27 cellular contexts compared by ENCODE assay signal in genomic region chr14:89771251-89771650, GRCh38.
DNase-seq lines count a peak whose midpoint lies in the region; ATAC-seq and TF ChIP-seq lines count a peak whose summit lies in the region.
"Had no signal": no experiment of that assay in that cellular context is flagged by ENCODE, and none has a peak within 500 bp of the region (broad histone marks: within the 10 kb centered on the region; RNA-seq: fewer than 3 reads in every experiment).

No MANE protein-coding gene starts in this region.

- H3K9ac ChIP-seq in mammary epithelial cell (ENCODE audit: insufficient read depth, low read length) = no peak overlapping the region
- no peak overlapping the region for H3K9ac ChIP-seq in adipocyte (ENCODE audit: low read length)
- H3K9ac ChIP-seq: KMS-11 had no signal

- WGBS in mammary epithelial cell (ENCODE audit: low coverage, missing lambda C conversion rate) = 74% methylated on average over 3 of the region's 3 CpGs
- 55 to 57% methylated on average over 3 of the region's 3 CpGs for WGBS in body of pancreas, 2 donors

- no peak for TF ChIP-seq POLR2A in breast epithelium (IDR thresholded peaks at IDR 0.05)
- no peak for TF ChIP-seq POLR2A in body of pancreas (IDR thresholded peaks at IDR 0.05)

- H3K36me3 ChIP-seq in mammary epithelial cell (ENCODE audit: insufficient read depth, low read length) (no peaks in the 10 kb centered on the region), breast epithelium (no peaks in the 10 kb centered on the region), adipocyte (ENCODE audit: control insufficient read depth, insufficient read depth, low read length, severe bottlenecking) (no peaks in the 10 kb centered on the region), HAP-1 (replicated peaks) (no peaks in the 10 kb centered on the region), body of pancreas (replicated peaks in 1 of 2; ENCODE audit: insufficient read depth in 1 of 2, low read depth in 2 of 2) (no peaks in the 10 kb centered on the region)
- H3K36me3 ChIP-seq: ascending aorta, BE2C, transverse colon had no signal

- H3K9me3 ChIP-seq in mammary epithelial cell (replicated peaks; ENCODE audit: insufficient read depth, low read length) = no peaks in the 10 kb centered on the region
- H3K9me3 ChIP-seq in breast epithelium = no peaks in the 10 kb centered on the region
- H3K9me3 ChIP-seq in adipocyte (ENCODE audit: control insufficient read depth, low read length) = no peaks in the 10 kb centered on the region
- no peaks in the 10 kb centered on the region for H3K9me3 ChIP-seq in HAP-1
- no peaks in the 10 kb centered on the region for H3K9me3 ChIP-seq in body of pancreas
- H3K9me3 ChIP-seq: ascending aorta, BE2C, transverse colon had no signal

- no peak for ATAC-seq in body of pancreas
- ATAC-seq: activated T-cell treated with anti-CD3 and anti-CD28 coated beads, Interleukin-2, amount 50 U/mL, for 72 hours; HCT116; left cardiac atrium; right cardiac atrium; stimulated activated naive CD8-positive, alpha-beta T cell treated with anti-CD3 and anti-CD28 coated beads, Interleukin-15, amount 100 ng/mL, for 72 hours had no signal

- dilution Hi-C loops in mammary epithelial cell (cut with HindIII; ENCODE audit: low sequenced_read_pairs) = no loop called here

- H4K20me1 ChIP-seq in mammary epithelial cell (ENCODE audit: insufficient read depth, low read length) = no peaks in the 10 kb centered on the region

- in situ Hi-C loops in mammary epithelial cell (cut with MboI; ENCODE audit: low sequenced_read_pairs in 2 of 2) = loop anchor here in 1 of 2 donors (25.0 kb wide), 1 partner anchor 734 kb away; no protein-coding TSS in a partner anchor
- in situ Hi-C loops in HAP-1 (cut with MboI; ENCODE audit: low sequenced_read_pairs) = no loop called here

- TF ChIP-seq CTCF in mammary epithelial cell (conservative IDR thresholded peaks at IDR 0.05 in 1 of 2, IDR thresholded peaks at IDR 0.05 in 1 of 2; ENCODE audit: extremely low read depth in 1 of 2, insufficient read depth in 1 of 2, low read depth in 1 of 2, low read length in 2 of 2) (no peak), breast epithelium (IDR thresholded peaks at IDR 0.05) (no peak), body of pancreas (IDR thresholded peaks at IDR 0.05) (no peak)

- H2AFZ ChIP-seq in mammary epithelial cell (ENCODE audit: low read depth, low read length) = no peak overlapping the region

- CTCF ChIA-PET in mammary epithelial cell (lab: Charles Lee; ENCODE audit: low non-redundant PET) = no interaction called here

- no peak overlapping the region for H3K27ac ChIP-seq in mammary epithelial cell (ENCODE audit: insufficient read depth, low read depth, low read length)
- H3K27ac ChIP-seq in breast epithelium = no peak overlapping the region
- H3K27ac ChIP-seq in body of pancreas = no peak overlapping the region
- H3K27ac ChIP-seq: ascending aorta, KMS-11, transverse colon had no signal

- H3K79me2 ChIP-seq in mammary epithelial cell (ENCODE audit: insufficient read depth, low read length) = no peaks in the 10 kb centered on the region

- no TSS peak for BruUV-seq in mammary epithelial cell (replicated peaks; lab: Mats Ljungman, UMichigan)

- H3K4me1 ChIP-seq in mammary epithelial cell (ENCODE audit: insufficient read depth, low read length) (no peaks in the 10 kb centered on the region), breast epithelium (no peaks in the 10 kb centered on the region), adipocyte (ENCODE audit: control insufficient read depth, insufficient read depth, low read length) (peaks cover 6% of the 10 kb centered on the region), HAP-1 (no peaks in the 10 kb centered on the region), body of pancreas (peaks cover 4% of the 10 kb centered on the region)
- H3K4me1 ChIP-seq: ascending aorta had no signal

- no peaks in the 10 kb centered on the region for H3K27me3 ChIP-seq in mammary epithelial cell (ENCODE audit: insufficient read depth, low read length)
- no peaks in the 10 kb centered on the region for H3K27me3 ChIP-seq in breast epithelium
- peaks cover 8% of the 10 kb centered on the region for H3K27me3 ChIP-seq in adipocyte (replicated peaks; ENCODE audit: control insufficient read depth, insufficient read depth, low read length)
- H3K27me3 ChIP-seq in HAP-1 (ENCODE audit: low read depth) = no peaks in the 10 kb centered on the region
- no peaks in the 10 kb centered on the region for H3K27me3 ChIP-seq in body of pancreas
- H3K27me3 ChIP-seq: ascending aorta, BE2C, transverse colon had no signal

- no peak overlapping the region for H3K4me3 ChIP-seq in mammary epithelial cell (replicated peaks in 1 of 3; ENCODE audit: insufficient read depth in 1 of 3, low read depth in 2 of 3, low read length in 3 of 3)
- H3K4me3 ChIP-seq in breast epithelium = no peak overlapping the region
- no peak overlapping the region for H3K4me3 ChIP-seq in adipocyte (ENCODE audit: low read length)
- H3K4me3 ChIP-seq in HAP-1 = no peak overlapping the region
- H3K4me3 ChIP-seq in body of pancreas = no peak overlapping the region
- H3K4me3 ChIP-seq: ascending aorta, transverse colon had no signal

- intact Hi-C loops in mammary epithelial cell (cut with micrococcal nuclease) = no loop called here
- intact Hi-C loops in breast epithelium (cut with DNase I; ENCODE audit: low total_unique reads) = no loop called here
- intact Hi-C loops in body of pancreas (cut with DNase I) = no loop called here

- DNase-seq in mammary epithelial cell = peak; percentile 4
- no peak for DNase-seq in breast epithelium (ENCODE audit: low spot score in 2 of 2)
- peak; percentile 50 for DNase-seq in adipocyte (ENCODE audit: low read depth)
- DNase-seq in fibroblast of peridontal ligament (ENCODE audit: extremely low read depth) = peak; percentile 17
- no peak for DNase-seq in HAP-1 (ENCODE audit: low spot score in 2 of 2)
- DNase-seq in body of pancreas = no peak
- no peak for DNase-seq in NCI-H226
- DNase-seq in GM19238 (ENCODE audit: insufficient read length, low spot score) = no peak
- DNase-seq: activated CD4-positive, alpha-beta T cell treated with anti-CD3 and anti-CD28 coated beads, Interleukin-2, amount 10 ng/mL, durations not matched to agents 24 days and 14 days; activated naive CD4-positive, alpha-beta T cell treated with anti-CD3 and anti-CD28 coated beads, Interleukin-2, amount 10 ng/mL, durations not matched to agents 7 days and 5 days; activated T-cell treated with anti-CD3 and anti-CD28 coated beads, Interleukin-2, amount 50 U/mL, for 72 hours; BE2C; COR-L47; EL; head of caudate nucleus; left cardiac atrium; mesendoderm; MV-4-11; NCI-H1930; occipital lobe; right cardiac atrium; SHP77; stimulated activated naive CD8-positive, alpha-beta T cell treated with anti-CD3 and anti-CD28 coated beads, Interleukin-15, amount 100 ng/mL, for 72 hours; transverse colon had no signal

- no peak overlapping the region for H3K4me2 ChIP-seq in mammary epithelial cell (ENCODE audit: insufficient read depth, low read depth, low read length)

Comparison
In these comparisons a context has a peak if more than half of its experiments do, and no peak if none do; other contexts are left out.
1. DNase-seq: peak in mammary epithelial cell (single experiment), adipocyte (single experiment) and fibroblast of peridontal ligament (single experiment); none in breast epithelium (0 of 2), HAP-1 (0 of 2), body of pancreas (0 of 4), NCI-H226 (single experiment) and GM19238 (single experiment).